25 cellular contexts compared by ENCODE assay signal in the genomic region with DNA sequence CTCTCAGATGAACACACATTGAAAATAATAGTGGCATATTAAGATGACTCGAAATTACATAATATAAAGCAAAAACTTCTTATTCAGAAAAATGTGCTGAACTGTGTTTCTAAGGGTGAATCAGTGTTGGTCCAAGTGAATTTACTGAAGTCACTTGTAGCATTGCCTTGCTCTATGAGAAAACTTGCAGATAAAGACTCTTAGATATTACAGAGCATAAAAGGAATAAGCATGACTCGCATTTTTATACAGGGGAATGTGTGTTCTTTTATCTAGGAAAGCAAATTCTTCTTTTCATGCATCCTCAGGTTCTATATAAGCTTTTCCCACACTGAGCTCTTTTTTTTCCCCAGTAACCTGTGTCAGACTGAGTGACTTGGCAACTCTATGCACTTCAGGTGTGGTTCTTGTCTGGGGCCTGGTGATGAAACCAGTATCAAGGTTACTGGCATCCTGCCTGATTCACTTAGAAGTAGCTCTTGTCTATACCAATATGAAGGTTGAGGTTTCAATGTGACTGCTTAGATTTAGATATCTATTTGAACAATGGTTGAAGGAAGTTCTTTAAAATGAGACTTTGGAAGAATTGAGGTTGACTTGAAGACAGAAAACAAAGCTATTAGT.
DNase-seq lines count a peak whose midpoint lies in the region; ATAC-seq and TF ChIP-seq lines count a peak whose summit lies in the region.
"Had no signal": no experiment of that assay in that cellular context is flagged by ENCODE, and none has a peak within 500 bp of the region (broad histone marks: within the 10 kb centered on the region; RNA-seq: fewer than 3 reads in every experiment).

No MANE protein-coding gene starts in this region.

- H3K9me3 ChIP-seq in mammary epithelial cell (replicated peaks; ENCODE audit: insufficient read depth, low read length), result no peaks in the 10 kb centered on the region
- H3K9me3 ChIP-seq in hepatocyte (ENCODE audit: low read depth), result no peaks in the 10 kb centered on the region
- H3K9me3 ChIP-seq: gastrocnemius medialis, lower lobe of right lung, tibial artery had no signal

- no peaks in the 10 kb centered on the region for H3K9me3 Mint-ChIP-seq in stimulated activated effector memory CD8-positive, alpha-beta T cell treated with anti-CD3 and anti-CD28 coated beads, Interleukin-12 subunit alpha, Interleukin-12 subunit beta, amount 100 ng/mL, for 72 hours
- H3K9me3 Mint-ChIP-seq: activated naive CD4-positive, alpha-beta T cell treated with anti-CD3 and anti-CD28 coated beads, Interleukin-2, amount 50 U/mL, for 24 hours; activated T-cell treated with anti-CD3 and anti-CD28 coated beads, Interleukin-2, amount 50 U/mL, for 4 hours; GM23338 had no signal

- no peak overlapping the region for H2AFZ ChIP-seq in mammary epithelial cell (ENCODE audit: low read depth, low read length)
- no peak overlapping the region for H2AFZ ChIP-seq in hepatocyte
- H2AFZ ChIP-seq: GM23338 had no signal

- H3K9me2 ChIP-seq in hepatocyte (replicated peaks; ENCODE audit: insufficient read depth), result no peaks in the 10 kb centered on the region

- BruUV-seq in mammary epithelial cell (replicated peaks; lab: Mats Ljungman, UMichigan), result no TSS peak

- intact Hi-C loops in mammary epithelial cell (cut with micrococcal nuclease), result no loop called here

- H3K36me3 ChIP-seq in mammary epithelial cell (ENCODE audit: insufficient read depth, low read length) (no peaks in the 10 kb centered on the region), hepatocyte (replicated peaks; ENCODE audit: insufficient read depth, low read depth) (no peaks in the 10 kb centered on the region)
- H3K36me3 ChIP-seq: gastrocnemius medialis, lower lobe of right lung, tibial artery had no signal

- no peaks in the 10 kb centered on the region for H4K20me1 ChIP-seq in mammary epithelial cell (ENCODE audit: insufficient read depth, low read length)
- H4K20me1 ChIP-seq in hepatocyte (ENCODE audit: insufficient read depth, poor library complexity, severe bottlenecking), result no peaks in the 10 kb centered on the region

- H3K27me3 ChIP-seq in mammary epithelial cell (ENCODE audit: insufficient read depth, low read length) (no peaks in the 10 kb centered on the region), hepatocyte (no peaks in the 10 kb centered on the region)
- H3K27me3 ChIP-seq: gastrocnemius medialis, tibial artery had no signal

- peaks cover 10% of the 10 kb centered on the region for H3K4me1 Mint-ChIP-seq in stimulated activated effector memory CD8-positive, alpha-beta T cell treated with anti-CD3 and anti-CD28 coated beads, Interleukin-12 subunit alpha, Interleukin-12 subunit beta, amount 100 ng/mL, for 72 hours

- no peak overlapping the region for H3K27ac ChIP-seq in mammary epithelial cell (ENCODE audit: insufficient read depth, low read depth, low read length)
- no peak overlapping the region for H3K27ac ChIP-seq in hepatocyte
- H3K27ac ChIP-seq: gastrocnemius medialis, lower lobe of right lung, skin epidermis, tibial artery had no signal

- H3K4me1 ChIP-seq in mammary epithelial cell (ENCODE audit: insufficient read depth, low read length) (no peaks in the 10 kb centered on the region), hepatocyte (ENCODE audit: insufficient read depth) (no peaks in the 10 kb centered on the region)
- H3K4me1 ChIP-seq: gastrocnemius medialis, lower lobe of right lung, tibial artery had no signal

- ATAC-seq in stimulated activated effector memory CD8-positive, alpha-beta T cell treated with anti-CD3 and anti-CD28 coated beads, Interleukin-12 subunit alpha, Interleukin-12 subunit beta, amount 100 ng/mL, for 72 hours, result peak; percentile 77
- no peak for ATAC-seq in GM18520 (IDR thresholded peaks at IDR 0.05; ENCODE audit: unreplicated experiment)
- ATAC-seq: gastrocnemius medialis, GM23338, lower lobe of right lung had no signal

- H3K79me2 ChIP-seq in mammary epithelial cell (ENCODE audit: insufficient read depth, low read length) (no peaks in the 10 kb centered on the region), hepatocyte (no peaks in the 10 kb centered on the region)

- DNase-seq in stimulated activated CD4-positive, alpha-beta T cell treated with anti-CD3 and anti-CD28 coated beads, Interleukin-1b, Interleukin-23, amount 100 ng/mL, for 48 hours, result peak; percentile 2
- no peak for DNase-seq in stimulated activated CD4-positive, alpha-beta T cell treated with anti-CD3 and anti-CD28 coated beads, Interleukin-4, amount 100 ng/mL, for 1 hour
- peak; percentile 57 for DNase-seq in NCI-H2029 treated with DMSO at 0.1 percent for 48 hours (lab: John Stamatoyannopoulos, UW)
- DNase-seq in mammary epithelial cell, result peak; percentile 52
- no peak for DNase-seq in stimulated activated effector memory CD8-positive, alpha-beta T cell treated with anti-CD3 and anti-CD28 coated beads, Interleukin-12 subunit alpha, Interleukin-12 subunit beta, amount 100 ng/mL, for 72 hours (ENCODE audit: low spot score in 2 of 2)
- no peak for DNase-seq in hepatocyte (ENCODE audit: low spot score)
- no peak for DNase-seq in GM13976 (ENCODE audit: low spot score)
- DNase-seq: activated CD4-positive, CD25-positive, alpha-beta regulatory T cell; activated CD8-positive, alpha-beta memory T cell treated with anti-CD3 and anti-CD28 coated beads for 24 hours; activated T-cell treated with anti-CD3 and anti-CD28 coated beads, Interleukin-2, amount 50 U/mL, for 4 hours; cerebellar nuclear complex; erythroblast; gastrocnemius medialis; lower lobe of right lung; NCI-H1105 treated with DMSO at 0.1 percent for 48 hours; NCI-H2171; NCI-H524 treated with DMSO at 0.1 percent for 48 hours; Right ventricle myocardium superior; stimulated activated naive CD4-positive, alpha-beta T cell treated with Interleukin-2 at 50 U/mL for 16 hours; SW 1271; tibial artery had no signal

- TF ChIP-seq CTCF in mammary epithelial cell (conservative IDR thresholded peaks at IDR 0.05 in 1 of 2, IDR thresholded peaks at IDR 0.05 in 1 of 2; ENCODE audit: extremely low read depth in 1 of 2, insufficient read depth in 1 of 2, low read depth in 1 of 2, low read length in 2 of 2) (no peak), hepatocyte (IDR thresholded peaks at IDR 0.05; ENCODE audit: poor library complexity) (no peak), GM13976 (IDR thresholded peaks at IDR 0.05; ENCODE audit: borderline replicate concordance, control extremely low read depth, extremely low read depth, insufficient read depth, missing control alignments) (no peak)

- in situ Hi-C loops in mammary epithelial cell (cut with MboI; ENCODE audit: low sequenced_read_pairs in 2 of 2), result no loop called here
- in situ Hi-C loops in GM13976 (cut with MboI; ENCODE audit: low sequenced_read_pairs, unreplicated experiment), result loop anchor here (25.0 kb wide), 2 partner anchors 413 to 613 kb away; no protein-coding TSS in a partner anchor

- H3K4me2 ChIP-seq in mammary epithelial cell (ENCODE audit: insufficient read depth, low read depth, low read length), result no peak overlapping the region
- no peak overlapping the region for H3K4me2 ChIP-seq in hepatocyte
- H3K4me2 ChIP-seq: GM23338 had no signal

- H3K9ac ChIP-seq in mammary epithelial cell (ENCODE audit: insufficient read depth, low read length), result no peak overlapping the region

- dilution Hi-C loops in mammary epithelial cell (cut with HindIII; ENCODE audit: low sequenced_read_pairs), result loop anchor here (25.0 kb wide), 1 partner anchor 413 kb away; no protein-coding TSS in a partner anchor

- no peak overlapping the region for H3K27ac Mint-ChIP-seq in stimulated activated effector memory CD8-positive, alpha-beta T cell treated with anti-CD3 and anti-CD28 coated beads, Interleukin-12 subunit alpha, Interleukin-12 subunit beta, amount 100 ng/mL, for 72 hours
- H3K27ac Mint-ChIP-seq: activated naive CD4-positive, alpha-beta T cell treated with anti-CD3 and anti-CD28 coated beads, Interleukin-2, amount 50 U/mL, for 24 hours; GM23338 had no signal

- CTCF ChIA-PET in mammary epithelial cell (lab: Charles Lee; ENCODE audit: low non-redundant PET), result no interaction called here

- H3K4me3 Mint-ChIP-seq in stimulated activated effector memory CD8-positive, alpha-beta T cell treated with anti-CD3 and anti-CD28 coated beads, Interleukin-12 subunit alpha, Interleukin-12 subunit beta, amount 100 ng/mL, for 72 hours, result no peak overlapping the region
- H3K4me3 Mint-ChIP-seq: activated naive CD4-positive, alpha-beta T cell treated with anti-CD3 and anti-CD28 coated beads, Interleukin-2, amount 50 U/mL, for 24 hours; activated T-cell treated with anti-CD3 and anti-CD28 coated beads, Interleukin-2, amount 50 U/mL, for 4 hours; GM23338 had no signal

- WGBS in mammary epithelial cell (ENCODE audit: low coverage, missing lambda C conversion rate), result 92% methylated on average over 2 of the region's 2 CpGs
- WGBS in hepatocyte (ENCODE audit: low lambda C conversion rate, missing lambda C conversion rate), result 89% methylated on average over 2 of the region's 2 CpGs

- H3K4me3 ChIP-seq in mammary epithelial cell (replicated peaks in 1 of 3; ENCODE audit: insufficient read depth in 1 of 3, low read depth in 2 of 3, low read length in 3 of 3), result no peak overlapping the region
- no peak overlapping the region for H3K4me3 ChIP-seq in hepatocyte
- H3K4me3 ChIP-seq: gastrocnemius medialis, GM23338, lower lobe of right lung, skin epidermis, tibial artery had no signal

- no peaks in the 10 kb centered on the region for H3K36me3 Mint-ChIP-seq in stimulated activated effector memory CD8-positive, alpha-beta T cell treated with anti-CD3 and anti-CD28 coated beads, Interleukin-12 subunit alpha, Interleukin-12 subunit beta, amount 100 ng/mL, for 72 hours
- H3K36me3 Mint-ChIP-seq: activated naive CD4-positive, alpha-beta T cell treated with anti-CD3 and anti-CD28 coated beads, Interleukin-2, amount 50 U/mL, for 24 hours had no signal

Comparison
In these comparisons a context has a peak if more than half of its experiments do, and no peak if none do; other contexts are left out.
1. DNase-seq: peak in stimulated activated CD4-positive, alpha-beta T cell treated with anti-CD3 and anti-CD28 coated beads, Interleukin-1b, Interleukin-23, amount 100 ng/mL, for 48 hours (single experiment), NCI-H2029 treated with DMSO at 0.1 percent for 48 hours (single experiment) and mammary epithelial cell (single experiment); none in stimulated activated CD4-positive, alpha-beta T cell treated with anti-CD3 and anti-CD28 coated beads, Interleukin-4, amount 100 ng/mL, for 1 hour (single experiment), stimulated activated effector memory CD8-positive, alpha-beta T cell treated with anti-CD3 and anti-CD28 coated beads, Interleukin-12 subunit alpha, Interleukin-12 subunit beta, amount 100 ng/mL, for 72 hours (0 of 2), hepatocyte (single experiment) and GM13976 (single experiment).